9 cellular contexts compared by ENCODE assay signal in genomic region chr4:57191523-57192034, GRCh38.
A peak's percentile ranks its signal among the peaks of the same experiment; 100 is the strongest.
DNase-seq lines count a peak whose midpoint lies in the region; ATAC-seq and TF ChIP-seq lines count a peak whose summit lies in the region.
"Had no signal": no experiment of that assay in that cellular context is flagged by ENCODE, and none has a peak within 500 bp of the region (broad histone marks: within the 10 kb centered on the region; RNA-seq: fewer than 3 reads in every experiment).

No MANE protein-coding gene starts in this region.

- peak; percentile 73 for ATAC-seq in mucosa of descending colon
- ATAC-seq in HG03280 (IDR thresholded peaks at IDR 0.05; ENCODE audit: unreplicated experiment): no peak
- no peak for ATAC-seq in HG02852 (IDR thresholded peaks at IDR 0.05; ENCODE audit: unreplicated experiment)

- WGBS in endodermal cell (ENCODE audit: insufficient coverage in 1 of 2, insufficient read length in 1 of 2), 2 experiments: 46 to 80% methylated on average over 1 of the region's 1 CpG

- peak overlapping the region; percentile 39 for H3K27ac ChIP-seq in endodermal cell (ENCODE audit: low read depth, low read length)

- DNase-seq in EH (ENCODE audit: low read depth) (peak; percentile 8), NCI-H1092 (lab: John Stamatoyannopoulos, UW) (peak; percentile 42), endodermal cell (peak; percentile 80), mucosa of descending colon (peak in 2 of 3 donors; percentile 23 to 55), GOT3 (lab: John Stamatoyannopoulos, UW) (no peak), Kasumi-1 (lab: John Stamatoyannopoulos, UW) (no peak)

- no peak overlapping the region for H3K27ac Mint-ChIP-seq in endodermal cell
- H3K27ac Mint-ChIP-seq: activated naive CD8-positive, alpha-beta T cell treated with anti-CD3 and anti-CD28 coated beads for 36 hours had no signal

- intact Hi-C loops in mucosa of descending colon (cut with DNase I, micrococcal nuclease): no loop called here

- peaks cover 4% of the 10 kb centered on the region for H3K4me1 ChIP-seq in endodermal cell (ENCODE audit: control insufficient read depth, insufficient read depth, low read length)
- no peaks in the 10 kb centered on the region for H3K4me1 ChIP-seq in mucosa of descending colon (ENCODE audit: low read depth)

- H3K27me3 ChIP-seq in endodermal cell (ENCODE audit: control insufficient read depth, insufficient read depth, low read length, poor library complexity, severe bottlenecking): peaks cover 50% of the 10 kb centered on the region

- peaks cover 4% of the 10 kb centered on the region for H3K9me3 Mint-ChIP-seq in endodermal cell
- H3K9me3 Mint-ChIP-seq: activated naive CD8-positive, alpha-beta T cell treated with anti-CD3 and anti-CD28 coated beads for 36 hours had no signal

- H3K9ac ChIP-seq in endodermal cell (ENCODE audit: extremely low read depth, low read length, poor library complexity, severe bottlenecking): no peak overlapping the region

- no peak for TF ChIP-seq CTCF in endodermal cell (conservative IDR thresholded peaks at IDR 0.05)
- TF ChIP-seq CTCF in mucosa of descending colon (IDR thresholded peaks at IDR 0.05): no peak

- H3K4me3 ChIP-seq in endodermal cell (ENCODE audit: low read length) (no peak overlapping the region), mucosa of descending colon (no peak overlapping the region)

- H3K27me3 Mint-ChIP-seq in endodermal cell (ENCODE audit: insufficient read depth): peaks cover 46% of the 10 kb centered on the region

- no peaks in the 10 kb centered on the region for H3K36me3 Mint-ChIP-seq in endodermal cell (ENCODE audit: low read depth)
- H3K36me3 Mint-ChIP-seq: activated naive CD8-positive, alpha-beta T cell treated with anti-CD3 and anti-CD28 coated beads for 36 hours had no signal

- H3K9me3 ChIP-seq in endodermal cell (ENCODE audit: control insufficient read depth, low read length) (no peaks in the 10 kb centered on the region), mucosa of descending colon (no peaks in the 10 kb centered on the region)

- no peak overlapping the region for H3K4me3 Mint-ChIP-seq in endodermal cell
- H3K4me3 Mint-ChIP-seq: activated naive CD8-positive, alpha-beta T cell treated with anti-CD3 and anti-CD28 coated beads for 36 hours had no signal

- peaks cover 30% of the 10 kb centered on the region for H3K4me1 Mint-ChIP-seq in endodermal cell
- H3K4me1 Mint-ChIP-seq: activated naive CD8-positive, alpha-beta T cell treated with anti-CD3 and anti-CD28 coated beads for 36 hours had no signal

- no peaks in the 10 kb centered on the region for H3K36me3 ChIP-seq in endodermal cell (ENCODE audit: control insufficient read depth, insufficient read depth, low read length)
- no peaks in the 10 kb centered on the region for H3K36me3 ChIP-seq in mucosa of descending colon (ENCODE audit: low read depth)

Comparison
In these comparisons a context has a peak if more than half of its experiments do, and no peak if none do; other contexts are left out.
1. DNase-seq: peak in EH (single experiment), NCI-H1092 (single experiment), endodermal cell (single experiment) and mucosa of descending colon (2 of 3); none in GOT3 (single experiment) and Kasumi-1 (0 of 2).